In genomic region chr7:134986363-134987231, GRCh38 we compare ENCODE assay signal across 8 cellular contexts. TPM values are rescaled to one million over a fixed set of nuclear protein-coding genes. Genes with fewer than 3 reads are reported as not detected.
A peak's percentile ranks its signal among the peaks of the same experiment; 100 is the strongest.
DNase-seq lines count a peak whose midpoint lies in the region; ATAC-seq and TF ChIP-seq lines count a peak whose summit lies in the region.

TSS of gene AGBL3 (plus strand) at chr7:134986508. CDS start at chr7:134987934, 1,426 bp downstream.

- peaks cover 2% of the 10 kb centered on the region for H3K36me3 Mint-ChIP-seq in chondrocyte (ENCODE audit: low read depth)

- H3K9me3 Mint-ChIP-seq in chondrocyte (ENCODE audit: low read depth): peaks cover 20% of the 10 kb centered on the region

- H3K27ac Mint-ChIP-seq in chondrocyte (ENCODE audit: unreplicated experiment): peak within 1 kb of the TSS; percentile 87

- no peaks in the 10 kb centered on the region for H3K27me3 Mint-ChIP-seq in chondrocyte (ENCODE audit: low read depth)

- DNase-seq in AML-193 (lab: John Stamatoyannopoulos, UW) (peak; percentile 80 to 83), NCI-H446 (lab: John Stamatoyannopoulos, UW) (peak; percentile 88 to 96), chondrocyte (ENCODE audit: low spot score) (peak; percentile 98), kidney glomerular epithelial cell (lab: John Stamatoyannopoulos, UW) (peak; percentile 96)
- peak; percentile 79 for DNase-seq in activated CD4-positive, alpha-beta T cell treated with anti-CD3 and anti-CD28 coated beads for 1 hour
- peak; percentile 60 to 72 for DNase-seq in stimulated activated CD4-positive, alpha-beta T cell treated with anti-CD3 and anti-CD28 coated beads, Interleukin-1b, Interleukin-23, amount 100 ng/mL, for 1 hour (ENCODE audit: low read depth in 2 of 2)

- peak; percentile 92 for ATAC-seq in GM19035 (IDR thresholded peaks at IDR 0.05; ENCODE audit: unreplicated experiment)
- peak; percentile 95 for ATAC-seq in HG03354 (IDR thresholded peaks at IDR 0.05; ENCODE audit: poor library complexity, severe bottlenecking, unreplicated experiment)

- TF ChIP-seq CTCF in chondrocyte (IDR thresholded peaks at IDR 0.05): peak; percentile 84

- peak within 1 kb of the TSS; percentile 95 for H3K4me3 Mint-ChIP-seq in chondrocyte (ENCODE audit: unreplicated experiment)

- H3K4me1 Mint-ChIP-seq in chondrocyte (ENCODE audit: low read depth): peaks cover 30% of the 10 kb centered on the region

RNA-seq across cellular contexts. Expression of gene AGBL3, which starts in this region (rescaled TPM):
- 0.30 to 0.94 TPM (median 0.69 TPM) in 3 replicates for total RNA-seq in chondrocyte

Comparison
In these comparisons a context has a peak if more than half of its experiments do, and no peak if none do; other contexts are left out.
1. Peak in every context shown above with its lines: DNase-seq and ATAC-seq.
2. Peak in DNase-seq in chondrocyte; RNA of the gene not detected or under 1 TPM.